8 cellular contexts compared by ENCODE assay signal in the genomic region with DNA sequence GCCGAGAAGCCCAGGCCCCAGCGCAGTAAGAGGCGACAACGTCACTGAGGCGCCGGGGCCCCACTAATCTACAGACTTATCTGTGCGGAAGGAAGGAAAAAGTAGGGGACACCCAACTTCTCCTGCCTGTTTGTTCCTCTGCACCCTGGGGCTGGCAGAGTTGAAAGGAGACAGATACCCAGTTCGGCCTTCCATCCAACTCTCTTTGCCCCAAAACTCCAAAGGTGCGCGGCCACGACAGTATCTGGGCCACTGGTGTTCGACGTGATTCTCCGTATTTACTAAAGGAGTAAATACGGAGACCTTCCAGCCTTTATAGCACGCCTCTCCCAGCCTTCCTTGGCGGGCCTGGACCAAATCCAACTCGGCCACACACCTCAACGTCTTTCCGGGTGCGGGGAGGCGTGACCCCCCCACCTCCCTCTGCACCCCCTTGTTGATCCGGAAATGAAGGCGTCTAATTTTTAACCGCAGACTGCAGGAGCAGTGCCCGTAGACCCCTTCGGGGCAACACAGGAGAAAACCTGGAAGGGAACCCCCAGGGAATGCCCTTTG. TPM values are rescaled to one million over a fixed set of nuclear protein-coding genes. Genes with fewer than 3 reads are reported as not detected.
DNase-seq lines count a peak whose midpoint lies in the region; ATAC-seq, FAIRE-seq and TF ChIP-seq lines count a peak whose summit lies in the region.

No MANE protein-coding gene starts in this region.

- H3K27ac Mint-ChIP-seq in astrocyte (ENCODE audit: unreplicated experiment) = peak overlapping the region; percentile 97

- intact Hi-C loops in OCI-LY7 (cut with micrococcal nuclease; ENCODE audit: unreplicated experiment) = loop anchor here (2.0 kb wide), 1 partner anchor 76 kb away; no protein-coding TSS in a partner anchor
- intact Hi-C loops in kidney (cut with DNase I) = loop anchor here (10.0 kb wide), 1 partner anchor 104 kb away; no protein-coding TSS in a partner anchor

- H3K9ac ChIP-seq in astrocyte (ENCODE audit: low read length) (peak overlapping the region; percentile 97), kidney (ENCODE audit: low read length in 2 of 2) (peak overlapping the region; percentile 57 to 84)

- peaks cover 23% of the 10 kb centered on the region for H3K4me1 Mint-ChIP-seq in astrocyte (ENCODE audit: low read depth, unreplicated experiment)

- H3K9me3 ChIP-seq in OCI-LY7 (ENCODE audit: low read length) (no peaks in the 10 kb centered on the region), astrocyte (ENCODE audit: insufficient read depth, low read depth, low read length) (no peaks in the 10 kb centered on the region), kidney (ENCODE audit: control insufficient read depth in 1 of 2, low read length in 2 of 2) (no peaks in the 10 kb centered on the region)

- no peaks in the 10 kb centered on the region for H3K9me3 Mint-ChIP-seq in astrocyte (ENCODE audit: unreplicated experiment)

- peaks cover 68% of the 10 kb centered on the region for H3K79me2 ChIP-seq in OCI-LY7 (ENCODE audit: insufficient read depth, low read depth, low read length)
- peaks cover 76% of the 10 kb centered on the region for H3K79me2 ChIP-seq in astrocyte (ENCODE audit: insufficient read depth, low read length)

- TF ChIP-seq CTCF in OCI-LY7 (conservative IDR thresholded peaks at IDR 0.05; ENCODE audit: low read length) (no peak), astrocyte (IDR thresholded peaks at IDR 0.05; ENCODE audit: insufficient read depth, low read depth, low read length) (no peak), kidney (IDR thresholded peaks at IDR 0.05; ENCODE audit: borderline replicate concordance, extremely low read depth, insufficient read depth) (no peak)

- POLR2A ChIA-PET in OCI-LY7 (lab: Charles Lee) = interaction anchor here (0.6 kb wide), 1 partner anchor 100 kb away, joined by 3 read pairs; no protein-coding TSS in a partner anchor

- peak overlapping the region; percentile 95 for H3K4me3 ChIP-seq in OCI-LY7 (ENCODE audit: low read depth, low read length, poor library complexity, severe bottlenecking)
- H3K4me3 ChIP-seq in astrocyte (ENCODE audit: insufficient read depth, low read depth, low read length) = peak overlapping the region; percentile 99
- H3K4me3 ChIP-seq in kidney (ENCODE audit: low read length in 2 of 2) = peak overlapping the region; percentile 81 to 99

- no peaks in the 10 kb centered on the region for H3K27me3 Mint-ChIP-seq in astrocyte (ENCODE audit: low read depth, unreplicated experiment)

- peak overlapping the region; percentile 90 for H3K4me2 ChIP-seq in OCI-LY7 (ENCODE audit: low read length)
- H3K4me2 ChIP-seq in astrocyte (ENCODE audit: low read length) = peak overlapping the region; percentile 100

- FAIRE-seq in astrocyte (lab: Jason Lieb, UNC) (no peak), kidney (lab: Jason Lieb, UNC) (no peak)

- H3K36me3 ChIP-seq in OCI-LY7 (ENCODE audit: insufficient read depth, low read length) = peaks cover 42% of the 10 kb centered on the region
- peaks cover 34% of the 10 kb centered on the region for H3K36me3 ChIP-seq in astrocyte (ENCODE audit: insufficient read depth, low read length)
- H3K36me3 ChIP-seq in kidney (ENCODE audit: control insufficient read depth in 1 of 2, insufficient read depth in 2 of 2, low read length in 2 of 2) = peaks cover 0 to 20% of the 10 kb centered on the region in 2 donors

- no TSS peak for BruUV-seq in OCI-LY7 (replicated peaks; lab: Mats Ljungman, UMichigan)

- H4K20me1 ChIP-seq in OCI-LY7 (ENCODE audit: insufficient read depth, low read length) (peaks cover 16% of the 10 kb centered on the region), astrocyte (ENCODE audit: insufficient read depth, low read length) (peaks cover 69% of the 10 kb centered on the region)

- H3K27ac ChIP-seq in OCI-LY7 (ENCODE audit: low read depth, low read length, poor library complexity, severe bottlenecking) (peak overlapping the region; percentile 57), astrocyte (ENCODE audit: low read depth, low read length) (peak overlapping the region; percentile 89), kidney (ENCODE audit: low read depth in 2 of 2, low read length in 2 of 2) (peak overlapping the region; percentile 92)

- H3K4me1 ChIP-seq in OCI-LY7 (ENCODE audit: insufficient read depth, low read length, poor library complexity, severe bottlenecking) (peaks cover 40% of the 10 kb centered on the region), astrocyte (ENCODE audit: insufficient read depth, low read length) (peaks cover 44% of the 10 kb centered on the region), kidney (ENCODE audit: control insufficient read depth in 1 of 2, insufficient read depth in 1 of 2, low read depth in 1 of 2, low read length in 2 of 2) (peaks cover 29 to 35% of the 10 kb centered on the region in 2 donors)

- H3K4me3 Mint-ChIP-seq in astrocyte (ENCODE audit: unreplicated experiment) = peak overlapping the region; percentile 96

- H3K36me3 Mint-ChIP-seq in astrocyte (ENCODE audit: low read depth, unreplicated experiment) = peaks cover 39% of the 10 kb centered on the region

- CTCF ChIA-PET in OCI-LY7 (lab: Charles Lee; ENCODE audit: unreplicated experiment) = no interaction called here

- H3K9me2 ChIP-seq in OCI-LY7 (ENCODE audit: insufficient read depth, low read length) = no peaks in the 10 kb centered on the region

- H3K27me3 ChIP-seq in astrocyte (ENCODE audit: insufficient read depth, low read length) = no peaks in the 10 kb centered on the region

- ATAC-seq in GM19452 (IDR thresholded peaks at IDR 0.05; ENCODE audit: unreplicated experiment) = no peak
- ATAC-seq in GM19035 (IDR thresholded peaks at IDR 0.05; ENCODE audit: unreplicated experiment) = no peak

- H2AFZ ChIP-seq in OCI-LY7 (ENCODE audit: low read length) (no peak overlapping the region), astrocyte (ENCODE audit: low read depth, low read length) (no peak overlapping the region)

- DNase-seq in NCI-H2227 (lab: John Stamatoyannopoulos, UW; ENCODE audit: unreplicated experiment) = peak; percentile 34
- DNase-seq in NCI-H2227 treated with DMSO at 0.1 percent for 48 hours (lab: John Stamatoyannopoulos, UW) = no peak
- no peak for DNase-seq in OCI-LY7 (ENCODE audit: low spot score)
- no peak for DNase-seq in astrocyte (ENCODE audit: low read depth)
- peak; percentile 84 for DNase-seq in kidney
- peak; percentile 35 for DNase-seq in stimulated activated naive CD4-positive, alpha-beta T cell treated with Interleukin-2 at 50 U/mL for 16 hours (lab: John Stamatoyannopoulos, UW)

RNA-seq across cellular contexts. Expression of a gene that starts 1.6 kb away (rescaled TPM):
- 13.5 and 15.1 TPM in 2 replicates for total RNA-seq in OCI-LY7 (2014; rRNA removed; shearing (Covaris generic))
- total RNA-seq in OCI-LY7 (2022) (2.9 and 3.2 TPM in 2 replicates), astrocyte (62.9 and 76.2 TPM in 2 replicates), kidney (32.6 TPM)
- polyA plus RNA-seq in kidney (ENCODE audit: insufficient read depth, low read depth, low replicate concordance) = 17.3 TPM

Comparison
In these comparisons a context has a peak if more than half of its experiments do, and no peak if none do; other contexts are left out.
1. DNase-seq: peak in NCI-H2227 (single experiment), kidney (single experiment) and stimulated activated naive CD4-positive, alpha-beta T cell treated with Interleukin-2 at 50 U/mL for 16 hours (single experiment); none in NCI-H2227 treated with DMSO at 0.1 percent for 48 hours (single experiment), OCI-LY7 (single experiment) and astrocyte (single experiment).
2. Peak in every context shown above with its lines, with median percentiles within 50 percentile points of each other: H3K27ac ChIP-seq and H3K4me3 ChIP-seq.